Comparison of ENCODE assay signal across 10 cellular contexts in genomic region chr9:93108301-93109041, GRCh38. TPM values are rescaled to one million over a fixed set of nuclear protein-coding genes. Genes with fewer than 3 reads are reported as not detected.
A peak's percentile ranks its signal among the peaks of the same experiment; 100 is the strongest.
DNase-seq lines count a peak whose midpoint lies in the region; ATAC-seq and TF ChIP-seq lines count a peak whose summit lies in the region.
"Had no signal": no experiment of that assay in that cellular context is flagged by ENCODE, and none has a peak within 500 bp of the region (broad histone marks: within the 10 kb centered on the region; RNA-seq: fewer than 3 reads in every experiment).

No MANE protein-coding gene starts in this region.

- H3K4me1 Mint-ChIP-seq in T-helper 2 cell treated with Interferon-gamma antibody and Interleukin-4, amounts not matched to agents 5 μg/mL and 100 μg/mL, for 36 hours (ENCODE audit: low read depth) = peaks cover 52% of the 10 kb centered on the region
- peaks cover 3% of the 10 kb centered on the region for H3K4me1 Mint-ChIP-seq in chondrocyte (ENCODE audit: low read depth)

- no peak overlapping the region for H2BK12ac ChIP-seq in mesenchymal stem cell (ENCODE audit: low read length in 2 of 2)

- H2BK15ac ChIP-seq in mesenchymal stem cell (ENCODE audit: low read depth, poor library complexity, severe bottlenecking) = no peak overlapping the region

- peaks cover 0 to 13% (median 10%) of the 10 kb centered on the region in 8 donors for H3K9me3 ChIP-seq in spleen
- H3K9me3 ChIP-seq in mesenchymal stem cell (ENCODE audit: control insufficient read depth, low read length) = peaks cover 9% of the 10 kb centered on the region

- H2AFZ ChIP-seq in mesenchymal stem cell (ENCODE audit: low read depth, low read length) = no peak overlapping the region

- no peak overlapping the region for H2BK120ac ChIP-seq in mesenchymal stem cell (ENCODE audit: low read depth, low read length)

- H2BK5ac ChIP-seq in mesenchymal stem cell (ENCODE audit: low read depth, low read length, poor library complexity, severe bottlenecking) = no peak overlapping the region

- intact Hi-C loops in spleen (cut with DNase I; ENCODE audit: low total_unique reads) = loop anchor here (5.0 kb wide), 1 partner anchor 194 kb away; no protein-coding TSS in a partner anchor

- DNase-seq in T-helper 2 cell treated with Interferon-gamma antibody and Interleukin-4, amounts not matched to agents 5 μg/mL and 100 μg/mL, for 36 hours (ENCODE audit: low spot score) = peak; percentile 53
- DNase-seq in chondrocyte (ENCODE audit: low spot score) = peak; percentile 79
- peak; percentile 80 for DNase-seq in spleen
- no peak for DNase-seq in NCI-H748 treated with DMSO at 0.1 percent for 48 hours (lab: John Stamatoyannopoulos, UW)
- DNase-seq in DMS79 treated with DMSO at 0.1 percent for 48 hours (lab: John Stamatoyannopoulos, UW) = no peak
- DNase-seq in mesenchymal stem cell = no peak

- no peak overlapping the region for H3K9ac ChIP-seq in mesenchymal stem cell (ENCODE audit: low read length)

- no peak overlapping the region for H4K8ac ChIP-seq in mesenchymal stem cell (ENCODE audit: low read length)

- peak overlapping the region; percentile 75 for H3K27ac Mint-ChIP-seq in T-helper 2 cell treated with Interferon-gamma antibody and Interleukin-4, amounts not matched to agents 5 μg/mL and 100 μg/mL, for 36 hours
- no peak overlapping the region for H3K27ac Mint-ChIP-seq in chondrocyte (ENCODE audit: unreplicated experiment)

- no peak overlapping the region for H4K91ac ChIP-seq in mesenchymal stem cell (ENCODE audit: low read length)

- H3K14ac ChIP-seq in mesenchymal stem cell (ENCODE audit: low read length in 2 of 2) = no peak overlapping the region

- H3K18ac ChIP-seq in mesenchymal stem cell (ENCODE audit: low read depth in 1 of 2, low read length in 2 of 2) = no peak overlapping the region

- H3K27me3 Mint-ChIP-seq in T-helper 2 cell treated with Interferon-gamma antibody and Interleukin-4, amounts not matched to agents 5 μg/mL and 100 μg/mL, for 36 hours (ENCODE audit: low read depth) = no peaks in the 10 kb centered on the region
- H3K27me3 Mint-ChIP-seq in chondrocyte (ENCODE audit: low read depth) = no peaks in the 10 kb centered on the region
- H3K27me3 Mint-ChIP-seq: stimulated activated naive CD8-positive, alpha-beta T cell treated with anti-CD3 and anti-CD28 coated beads, Interleukin-15, Interleukin-2, amounts not matched to agents 100 ng/mL and 50 ng/mL, for 24 hours had no signal

- H3K36me3 ChIP-seq in spleen (peaks cover 0 to 64% (median 20%) of the 10 kb centered on the region in 6 donors), mesenchymal stem cell (ENCODE audit: control insufficient read depth in 1 of 2, insufficient read depth in 2 of 2, low read depth in 1 of 2, low read length in 2 of 2) (peaks cover 52 to 70% of the 10 kb centered on the region in 2 experiments)

- ATAC-seq in GM18868 (IDR thresholded peaks at IDR 0.05; ENCODE audit: unreplicated experiment) (peak; percentile 66), HG02885 (IDR thresholded peaks at IDR 0.05; ENCODE audit: poor library complexity, unreplicated experiment) (no peak)

- H3K4ac ChIP-seq in mesenchymal stem cell (ENCODE audit: low read depth in 1 of 2, low read length in 2 of 2) = no peak overlapping the region

- no peak overlapping the region for H3K4me2 ChIP-seq in mesenchymal stem cell (ENCODE audit: low read length, poor library complexity, severe bottlenecking)

- H3K79me1 ChIP-seq in mesenchymal stem cell (replicated peaks; ENCODE audit: low read length, poor library complexity, severe bottlenecking) = peaks cover 36% of the 10 kb centered on the region

- no peak overlapping the region for H3K4me3 ChIP-seq in spleen
- no peak overlapping the region for H3K4me3 ChIP-seq in mesenchymal stem cell (ENCODE audit: insufficient read depth in 1 of 2, low read depth in 1 of 2, low read length in 2 of 2)
- H3K4me3 ChIP-seq: SK-N-MC had no signal

- no peak overlapping the region for H2AK5ac ChIP-seq in mesenchymal stem cell (ENCODE audit: low read length, severe bottlenecking)

- H3K9me3 Mint-ChIP-seq in T-helper 2 cell treated with Interferon-gamma antibody and Interleukin-4, amounts not matched to agents 5 μg/mL and 100 μg/mL, for 36 hours = peaks cover 13% of the 10 kb centered on the region
- peaks cover 12% of the 10 kb centered on the region for H3K9me3 Mint-ChIP-seq in chondrocyte (ENCODE audit: low read depth)

- no peak overlapping the region for H3K23ac ChIP-seq in mesenchymal stem cell (ENCODE audit: low read length in 2 of 2)

- H3K36me3 Mint-ChIP-seq in T-helper 2 cell treated with Interferon-gamma antibody and Interleukin-4, amounts not matched to agents 5 μg/mL and 100 μg/mL, for 36 hours (ENCODE audit: low read depth) = peaks cover 35% of the 10 kb centered on the region
- H3K36me3 Mint-ChIP-seq in chondrocyte (ENCODE audit: low read depth) = peaks cover 21% of the 10 kb centered on the region

- H3K27me3 ChIP-seq in spleen (replicated peaks in 1 of 7) = no peaks in the 10 kb centered on the region
- no peaks in the 10 kb centered on the region for H3K27me3 ChIP-seq in mesenchymal stem cell (ENCODE audit: control insufficient read depth in 1 of 2, insufficient read depth in 1 of 2, low read length in 2 of 2)

- peak overlapping the region in 4 of 8 donors; percentile 42 to 96 (median 82) for H3K27ac ChIP-seq in spleen
- H3K27ac ChIP-seq in mesenchymal stem cell (ENCODE audit: low read length, poor library complexity, severe bottlenecking) = no peak overlapping the region
- H3K27ac ChIP-seq: SK-N-MC had no signal

- no peak for TF ChIP-seq POLR2A in spleen (IDR thresholded peaks at IDR 0.05)

- H3K4me1 ChIP-seq in spleen (peaks cover 15 to 79% (median 48%) of the 10 kb centered on the region in 6 donors), mesenchymal stem cell (ENCODE audit: control insufficient read depth, insufficient read depth, low read depth, low read length) (peaks cover 35% of the 10 kb centered on the region)

- 73 to 82% (median 78%) methylated on average over 9 to 14 of the region's 14 CpGs for WGBS in spleen, 5 donors
- 92% methylated on average over 14 of the region's 14 CpGs for WGBS in mesenchymal stem cell

- H3K4me3 Mint-ChIP-seq in T-helper 2 cell treated with Interferon-gamma antibody and Interleukin-4, amounts not matched to agents 5 μg/mL and 100 μg/mL, for 36 hours = no peak overlapping the region
- H3K4me3 Mint-ChIP-seq in chondrocyte (ENCODE audit: unreplicated experiment) = no peak overlapping the region

- TF ChIP-seq CTCF in chondrocyte (IDR thresholded peaks at IDR 0.05) = no peak
- TF ChIP-seq CTCF in spleen (IDR thresholded peaks at IDR 0.05 in 8 of 11, conservative IDR thresholded peaks at IDR 0.05 in 3 of 11) = no peak

RNA-seq across cellular contexts. Expression of gene CARD19, which starts 12.5 kb away (rescaled TPM):
- total RNA-seq in chondrocyte (28.3 to 41.7 TPM (median 40.5 TPM) in 3 replicates), spleen (10 to 100 TPM; 32.8 to 78.8 (median 44.6) TPM)
- polyA plus RNA-seq in spleen = 10 to 100 TPM; 21.7 to 38.9 (median 23.0) TPM
- 66.8 TPM for polyA plus RNA-seq in mesenchymal stem cell (2013, experiment 1 of 2)
- 66.1 TPM for polyA plus RNA-seq in mesenchymal stem cell (2013, experiment 2 of 2)

RNA-seq across cellular contexts. Expression of gene NINJ1, which starts 25.6 kb away (rescaled TPM):
- total RNA-seq in chondrocyte (31.5 to 35.4 TPM (median 33.6 TPM) in 3 replicates), spleen (100 to 1,000 TPM in 6 of 7 donors, 10 to 100 TPM in 1; 75.0 to 142 (median 113) TPM)
- 10 to 100 TPM; 26.5 to 68.9 (median 50.4) TPM for polyA plus RNA-seq in spleen
- polyA plus RNA-seq in mesenchymal stem cell (2013, experiment 1 of 2) = 62.3 TPM
- polyA plus RNA-seq in mesenchymal stem cell (2013, experiment 2 of 2) = 64.2 TPM

RNA-seq across cellular contexts. Expression of gene SUSD3, which starts 50.0 kb away (rescaled TPM):
- total RNA-seq in chondrocyte = not detected in 3 replicates
- 10 to 100 TPM; 27.6 to 54.8 (median 35.8) TPM for total RNA-seq in spleen
- 10 to 100 TPM; 50.4 to 68.8 (median 57.4) TPM for polyA plus RNA-seq in spleen
- 0.03 TPM for polyA plus RNA-seq in mesenchymal stem cell (2013, experiment 1 of 2)
- polyA plus RNA-seq in mesenchymal stem cell (2013, experiment 2 of 2) = not detected

Comparison
In these comparisons a context has a peak if more than half of its experiments do, and no peak if none do; other contexts are left out.
1. DNase-seq: peak in T-helper 2 cell treated with Interferon-gamma antibody and Interleukin-4, amounts not matched to agents 5 μg/mL and 100 μg/mL, for 36 hours (single experiment), chondrocyte (single experiment) and spleen (single experiment); none in NCI-H748 treated with DMSO at 0.1 percent for 48 hours (single experiment), DMS79 treated with DMSO at 0.1 percent for 48 hours (single experiment) and mesenchymal stem cell (single experiment).
2. RNA of gene SUSD3, which starts 50.0 kb away (total RNA-seq): 27.6 to 54.8 TPM in spleen; not detected in chondrocyte; every median in the first group is over 10 times any median in the second.